In the genomic region with DNA sequence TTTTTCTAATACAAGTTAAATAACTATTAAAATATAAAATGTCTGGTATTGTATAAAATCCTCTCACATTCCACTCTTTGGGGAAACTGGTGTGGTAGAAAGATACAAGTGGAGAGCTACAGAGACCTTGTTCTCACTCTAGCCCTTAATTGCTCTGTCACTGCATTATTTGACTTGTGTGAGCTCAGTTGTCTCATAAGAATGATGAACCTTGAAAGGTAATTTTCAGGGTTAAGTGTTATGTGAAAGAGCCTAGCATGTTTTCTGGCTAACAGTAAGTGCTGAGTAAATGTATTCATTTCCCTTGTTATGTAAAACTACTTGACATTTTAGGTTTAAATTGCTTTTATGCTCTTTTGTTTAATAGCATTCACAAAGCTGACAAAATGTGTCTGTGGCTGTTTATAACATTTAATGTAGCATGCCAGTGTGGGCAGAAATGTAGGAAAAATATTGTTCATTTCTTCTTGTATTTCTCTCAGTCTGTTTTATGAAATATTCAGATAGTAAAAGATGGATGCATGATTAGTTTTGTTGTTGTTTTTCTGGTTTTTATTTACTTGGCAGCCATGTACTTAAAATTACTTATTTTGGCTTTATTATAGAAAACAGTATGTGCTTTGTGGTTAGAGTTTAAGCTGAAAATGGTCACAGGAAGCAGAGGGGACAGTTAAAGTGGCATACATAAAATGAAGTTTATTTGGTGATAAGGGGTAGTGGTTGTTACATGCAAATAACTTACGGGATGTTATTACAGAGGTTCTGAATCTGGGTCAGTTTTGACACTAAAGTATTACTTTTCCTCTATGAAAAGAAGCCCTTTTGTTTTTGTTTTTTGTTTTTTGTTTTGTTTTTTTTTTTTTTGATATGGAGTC, we compare ENCODE assay signal across 17 cellular contexts. TPM values are rescaled to one million over a fixed set of nuclear protein-coding genes. Genes with fewer than 3 reads are reported as not detected.
A peak's percentile ranks its signal among the peaks of the same experiment; 100 is the strongest.
DNase-seq lines count a peak whose midpoint lies in the region; ATAC-seq lines count a peak whose summit lies in the region.
"Had no signal": no experiment of that assay in that cellular context is flagged by ENCODE, and none has a peak within 500 bp of the region (broad histone marks: within the 10 kb centered on the region; RNA-seq: fewer than 3 reads in every experiment).

No MANE protein-coding gene starts in this region.

- H3K27ac ChIP-seq in CD4-positive, alpha-beta memory T cell (ENCODE audit: low read depth, low read length) = no peak overlapping the region

- H3K36me3 Mint-ChIP-seq in CD4-positive, alpha-beta memory T cell = peaks cover 5 to 9% of the 10 kb centered on the region in 2 donors
- H3K36me3 Mint-ChIP-seq in effector memory CD8-positive, alpha-beta T cell (ENCODE audit: insufficient read depth) = peaks cover 7% of the 10 kb centered on the region

- H3K9me3 ChIP-seq in CD4-positive, alpha-beta memory T cell (ENCODE audit: control insufficient read depth in 1 of 2, low read length in 2 of 2) = no peaks in the 10 kb centered on the region
- H3K9me3 ChIP-seq: BE2C had no signal

- no peak for DNase-seq in CD4-positive, alpha-beta memory T cell
- DNase-seq in NCI-H187 treated with DMSO at 0.1 percent for 48 hours (lab: John Stamatoyannopoulos, UW) (peak; percentile 72), NCI-H146 (lab: John Stamatoyannopoulos, UW) (no peak), iPS-NIHi7 (ENCODE audit: extremely low spot score) (no peak)
- DNase-seq in effector memory CD8-positive, alpha-beta T cell = no peak
- DNase-seq in activated CD4-positive, alpha-beta T cell treated with anti-CD3 and anti-CD28 coated beads, Interleukin-2, amount 50 U/mL, for 48 hours = no peak
- DNase-seq: activated CD4-positive, CD25-positive, alpha-beta regulatory T cell; activated effector memory CD4-positive, alpha-beta T cell treated with anti-CD3 and anti-CD28 coated beads, Interleukin-2, amount 50 U/mL, for 16 hours; BE2C; KBM-7; mesenchymal stem cell; NCI-H82; stimulated activated CD4-positive, alpha-beta T cell treated with anti-CD3 and anti-CD28 coated beads, Interleukin-4, amount 100 ng/mL, for 24 hours had no signal

- peak overlapping the region in 2 of 8 donors; percentile 0 to 2 for H3K4me3 Mint-ChIP-seq in CD4-positive, alpha-beta memory T cell
- H3K4me3 Mint-ChIP-seq in effector memory CD8-positive, alpha-beta T cell = peak overlapping the region in 1 of 2 donors; percentile 0
- H3K4me3 Mint-ChIP-seq: stimulated activated naive CD8-positive, alpha-beta T cell treated with anti-CD3 and anti-CD28 coated beads, Interleukin-15, Interleukin-2, amounts not matched to agents 100 ng/mL and 50 ng/mL, for 24 hours had no signal

- H3K27me3 ChIP-seq in CD4-positive, alpha-beta memory T cell (ENCODE audit: insufficient read depth, low read length) = no peaks in the 10 kb centered on the region
- H3K27me3 ChIP-seq: BE2C had no signal

- peaks cover 48% of the 10 kb centered on the region for H3K4me1 ChIP-seq in CD4-positive, alpha-beta memory T cell (ENCODE audit: insufficient read depth, low read length)

- H3K4me1 Mint-ChIP-seq in CD4-positive, alpha-beta memory T cell = peaks cover 43 to 57% (median 54%) of the 10 kb centered on the region in 4 donors
- H3K4me1 Mint-ChIP-seq in effector memory CD8-positive, alpha-beta T cell (ENCODE audit: low read depth in 2 of 2) = peaks cover 29 to 42% of the 10 kb centered on the region in 2 donors

- peak overlapping the region in 5 of 7 donors; percentile 1 to 25 (median 5) for H3K27ac Mint-ChIP-seq in CD4-positive, alpha-beta memory T cell
- H3K27ac Mint-ChIP-seq in effector memory CD8-positive, alpha-beta T cell = peak overlapping the region; percentile 12 to 25
- H3K27ac Mint-ChIP-seq: stimulated activated naive CD8-positive, alpha-beta T cell treated with anti-CD3 and anti-CD28 coated beads, Interleukin-15, Interleukin-2, amounts not matched to agents 100 ng/mL and 50 ng/mL, for 24 hours had no signal

- H3K36me3 ChIP-seq in CD4-positive, alpha-beta memory T cell (ENCODE audit: insufficient read depth, low read length) = no peaks in the 10 kb centered on the region

- no peak overlapping the region for H3K4me3 ChIP-seq in CD4-positive, alpha-beta memory T cell (ENCODE audit: low read length in 2 of 2)

- CTCF ChIA-PET in CD4-positive, alpha-beta memory T cell (lab: Charles Lee; ENCODE audit: partially characterized antibody) = interaction anchor here (1.3 to 1.7 kb wide), 2 partner anchors 11 to 53 kb away, joined by 3 to 7 read pairs; no protein-coding TSS in a partner anchor

- intact Hi-C loops in CD4-positive, alpha-beta memory T cell (cut with micrococcal nuclease) = no loop called here

- ATAC-seq in GM19035 (IDR thresholded peaks at IDR 0.05; ENCODE audit: unreplicated experiment) = peak; percentile 62
- peak; percentile 56 for ATAC-seq in effector memory CD8-positive, alpha-beta T cell (replicated peaks)
- ATAC-seq in GM21367 (IDR thresholded peaks at IDR 0.05; ENCODE audit: unreplicated experiment) = no peak
- ATAC-seq: esophagus mucosa had no signal

- no peaks in the 10 kb centered on the region for H3K27me3 Mint-ChIP-seq in CD4-positive, alpha-beta memory T cell
- H3K27me3 Mint-ChIP-seq in effector memory CD8-positive, alpha-beta T cell = no peaks in the 10 kb centered on the region
- H3K27me3 Mint-ChIP-seq: stimulated activated naive CD8-positive, alpha-beta T cell treated with anti-CD3 and anti-CD28 coated beads, Interleukin-15, Interleukin-2, amounts not matched to agents 100 ng/mL and 50 ng/mL, for 24 hours had no signal

- POLR2A ChIA-PET in CD4-positive, alpha-beta memory T cell (lab: Charles Lee; ENCODE audit: partially characterized antibody) = interaction anchor here (0.5 to 3.9 kb wide), 2 partner anchors 10 to 29 kb away, joined by 3 to 14 read pairs; a partner anchor contains a TSS

- no peaks in the 10 kb centered on the region for H3K9me3 Mint-ChIP-seq in CD4-positive, alpha-beta memory T cell
- no peaks in the 10 kb centered on the region for H3K9me3 Mint-ChIP-seq in effector memory CD8-positive, alpha-beta T cell
- H3K9me3 Mint-ChIP-seq: stimulated activated naive CD8-positive, alpha-beta T cell treated with anti-CD3 and anti-CD28 coated beads, Interleukin-15, Interleukin-2, amounts not matched to agents 100 ng/mL and 50 ng/mL, for 24 hours had no signal

RNA-seq across cellular contexts. Expression of a gene that starts 29.2 kb away (rescaled TPM):
- total RNA-seq in CD4-positive, alpha-beta memory T cell = 10 to 100 TPM; 84.4 to 87.5 TPM
- 10 to 100 TPM; 24.2 to 27.1 TPM for polyA plus RNA-seq in CD4-positive, alpha-beta memory T cell
